In genomic region chr5:133706732-133707430, GRCh38 we compare ENCODE assay signal across 23 cellular contexts.
A peak's percentile ranks its signal among the peaks of the same experiment; 100 is the strongest.
DNase-seq lines count a peak whose midpoint lies in the region; ATAC-seq, FAIRE-seq and TF ChIP-seq lines count a peak whose summit lies in the region.
"Had no signal": no experiment of that assay in that cellular context is flagged by ENCODE, and none has a peak within 500 bp of the region (broad histone marks: within the 10 kb centered on the region; RNA-seq: fewer than 3 reads in every experiment).

No MANE protein-coding gene starts in this region.

- FAIRE-seq in astrocyte (lab: Jason Lieb, UNC) = no peak
- FAIRE-seq: A204.1 had no signal

- H3K27me3 ChIP-seq in astrocyte (ENCODE audit: insufficient read depth, low read length) (no peaks in the 10 kb centered on the region), suprapubic skin (no peaks in the 10 kb centered on the region)
- H3K27me3 ChIP-seq: Peyer's patch, SJSA1 had no signal

- no peak overlapping the region for H3K27ac Mint-ChIP-seq in astrocyte (ENCODE audit: unreplicated experiment)

- H3K36me3 ChIP-seq in astrocyte (ENCODE audit: insufficient read depth, low read length) (no peaks in the 10 kb centered on the region), suprapubic skin (no peaks in the 10 kb centered on the region)
- H3K36me3 ChIP-seq: HAP-1, Peyer's patch, SJSA1 had no signal

- TF ChIP-seq POLR2A in suprapubic skin (IDR thresholded peaks at IDR 0.05) = no peak

- H3K9me3 ChIP-seq in astrocyte (ENCODE audit: insufficient read depth, low read depth, low read length) (no peaks in the 10 kb centered on the region), suprapubic skin (no peaks in the 10 kb centered on the region)
- H3K9me3 ChIP-seq: HAP-1, Peyer's patch, SJSA1 had no signal

- H3K27me3 Mint-ChIP-seq in astrocyte (ENCODE audit: low read depth, unreplicated experiment) = peaks cover 53% of the 10 kb centered on the region

- peaks cover 1% of the 10 kb centered on the region for H3K9me3 Mint-ChIP-seq in astrocyte (ENCODE audit: unreplicated experiment)
- H3K9me3 Mint-ChIP-seq: CD8-positive, alpha-beta memory T cell had no signal

- H3K9ac ChIP-seq in astrocyte (ENCODE audit: low read length) = no peak overlapping the region

- no peaks in the 10 kb centered on the region for H3K36me3 Mint-ChIP-seq in astrocyte (ENCODE audit: low read depth, unreplicated experiment)
- H3K36me3 Mint-ChIP-seq: CD8-positive, alpha-beta memory T cell had no signal

- H2AFZ ChIP-seq in astrocyte (ENCODE audit: low read depth, low read length) = no peak overlapping the region

- ATAC-seq in GM21528 (IDR thresholded peaks at IDR 0.05; ENCODE audit: low FRiP score, unreplicated experiment) = no peak
- ATAC-seq: Right ventricle myocardium inferior had no signal

- H3K4me3 ChIP-seq in astrocyte (ENCODE audit: insufficient read depth, low read depth, low read length) (no peak overlapping the region), suprapubic skin (no peak overlapping the region)
- H3K4me3 ChIP-seq: HAP-1, Peyer's patch, SJSA1 had no signal

- H3K4me1 Mint-ChIP-seq in astrocyte (ENCODE audit: low read depth, unreplicated experiment) = no peaks in the 10 kb centered on the region
- H3K4me1 Mint-ChIP-seq: CD8-positive, alpha-beta memory T cell had no signal

- TF ChIP-seq EP300 in suprapubic skin (IDR thresholded peaks at IDR 0.05) = no peak

- H3K4me1 ChIP-seq in astrocyte (ENCODE audit: insufficient read depth, low read length) (no peaks in the 10 kb centered on the region), suprapubic skin (peaks cover 5% of the 10 kb centered on the region)
- H3K4me1 ChIP-seq: HAP-1, Peyer's patch had no signal

- no peaks in the 10 kb centered on the region for H3K79me2 ChIP-seq in astrocyte (ENCODE audit: insufficient read depth, low read length)

- no peak overlapping the region for H3K4me2 ChIP-seq in astrocyte (ENCODE audit: low read length)

- H4K20me1 ChIP-seq in astrocyte (ENCODE audit: insufficient read depth, low read length) = no peaks in the 10 kb centered on the region

- no peak for TF ChIP-seq CTCF in astrocyte (IDR thresholded peaks at IDR 0.05; ENCODE audit: insufficient read depth, low read depth, low read length)
- no peak for TF ChIP-seq CTCF in suprapubic skin (IDR thresholded peaks at IDR 0.05)

- WGBS in suprapubic skin = 71% methylated on average over 8 of the region's 9 CpGs

- H3K27ac ChIP-seq in astrocyte (ENCODE audit: low read depth, low read length) (no peak overlapping the region), suprapubic skin (no peak overlapping the region)
- H3K27ac ChIP-seq: C4-2B, HL-60, Peyer's patch, SJSA1 had no signal

- DNase-seq in H4 (ENCODE audit: low spot score) = peak; percentile 72
- DNase-seq in astrocyte (ENCODE audit: low read depth) = peak; percentile 47
- peak; percentile 29 for DNase-seq in islet precursor cell
- DNase-seq in suprapubic skin (ENCODE audit: low spot score in 2 of 2) = peak; percentile 34 to 48
- DNase-seq in RKO (ENCODE audit: low spot score) = no peak
- DNase-seq in cerebellar cortex (ENCODE audit: low spot score) = no peak
- DNase-seq: Calu3; CD8-positive, alpha-beta memory T cell; DMS153; GDM1; KBM-7; NCI-H1105; NCI-H2029 treated with DMSO at 0.1 percent for 48 hours; NCI-H226; NCI-H524 had no signal

- H3K4me3 Mint-ChIP-seq in astrocyte (ENCODE audit: unreplicated experiment) = no peak overlapping the region
- H3K4me3 Mint-ChIP-seq: CD8-positive, alpha-beta memory T cell had no signal

Comparison
In these comparisons a context has a peak if more than half of its experiments do, and no peak if none do; other contexts are left out.
1. DNase-seq: peak in H4 (single experiment), astrocyte (single experiment), islet precursor cell (single experiment) and suprapubic skin (2 of 2); none in RKO (single experiment) and cerebellar cortex (single experiment).